In genomic region chr13:95926231-95926630, GRCh38 we compare ENCODE assay signal across 18 cellular contexts.
"Had no signal": no experiment of that assay in that cellular context is flagged by ENCODE, and none has a peak within 500 bp of the region (broad histone marks: within the 10 kb centered on the region; RNA-seq: fewer than 3 reads in every experiment).

No MANE protein-coding gene starts in this region.

- H3K27ac Mint-ChIP-seq: activated CD4-positive, alpha-beta T cell treated with anti-CD3 and anti-CD28 coated beads, Interleukin-2, amount 10 ng/mL, durations not matched to agents 24 days and 14 days; activated naive CD8-positive, alpha-beta T cell treated with anti-CD3 and anti-CD28 coated beads for 36 hours; dendritic cell treated with granulocyte-macrophage colony-stimulating factor and Interleukin-4, amounts not matched to agents 40 ng/mL and 50 ng/mL, for 4 days; effector memory CD8-positive, alpha-beta T cell; memory B cell; nephron progenitor cell; T-helper 1 cell treated with Interleukin-12 subunit alpha and Interleukin-12 subunit beta and Interleukin-4 antibody, amounts not matched to agents 30 μg/mL and 1 μg/mL, for 36 hours had no signal

- H3K36me3 ChIP-seq: prostate gland had no signal

- H3K27ac ChIP-seq: breast epithelium, epithelial cell of prostate, left ventricle myocardium inferior, prostate gland, SK-N-MC had no signal

- H3K4me1 Mint-ChIP-seq: activated CD4-positive, alpha-beta T cell treated with anti-CD3 and anti-CD28 coated beads, Interleukin-2, amount 10 ng/mL, durations not matched to agents 24 days and 14 days; activated naive CD8-positive, alpha-beta T cell treated with anti-CD3 and anti-CD28 coated beads for 36 hours; memory B cell; nephron progenitor cell had no signal

- H3K36me3 Mint-ChIP-seq: activated naive CD8-positive, alpha-beta T cell treated with anti-CD3 and anti-CD28 coated beads for 36 hours; memory B cell had no signal

- ATAC-seq: effector memory CD8-positive, alpha-beta T cell had no signal

- H3K27me3 ChIP-seq: breast epithelium had no signal

- H3K4me3 ChIP-seq: breast epithelium, left ventricle myocardium inferior, prostate gland, SK-N-MC had no signal

- H3K4me3 Mint-ChIP-seq: activated CD4-positive, alpha-beta T cell treated with anti-CD3 and anti-CD28 coated beads, Interleukin-2, amount 10 ng/mL, durations not matched to agents 24 days and 14 days; activated naive CD8-positive, alpha-beta T cell treated with anti-CD3 and anti-CD28 coated beads for 36 hours; dendritic cell treated with granulocyte-macrophage colony-stimulating factor and Interleukin-4, amounts not matched to agents 40 ng/mL and 50 ng/mL, for 4 days; effector memory CD8-positive, alpha-beta T cell; memory B cell; nephron progenitor cell; T-helper 1 cell treated with Interleukin-12 subunit alpha and Interleukin-12 subunit beta and Interleukin-4 antibody, amounts not matched to agents 30 μg/mL and 1 μg/mL, for 36 hours had no signal

- H3K27me3 Mint-ChIP-seq: activated CD4-positive, alpha-beta T cell treated with anti-CD3 and anti-CD28 coated beads, Interleukin-2, amount 10 ng/mL, durations not matched to agents 24 days and 14 days; activated naive CD8-positive, alpha-beta T cell treated with anti-CD3 and anti-CD28 coated beads for 36 hours; dendritic cell treated with granulocyte-macrophage colony-stimulating factor and Interleukin-4, amounts not matched to agents 40 ng/mL and 50 ng/mL, for 4 days; effector memory CD8-positive, alpha-beta T cell; memory B cell had no signal

- DNase-seq: activated CD4-positive, alpha-beta T cell treated with anti-CD3 and anti-CD28 coated beads, Interleukin-2, amount 10 ng/mL, durations not matched to agents 24 days and 14 days; activated gamma-delta T cell treated with Interleukin-2 at 50 U/mL for 16 hours; activated naive CD8-positive, alpha-beta T cell treated with anti-CD3 and anti-CD28 coated beads for 36 hours; cerebellar nuclear complex; effector memory CD8-positive, alpha-beta T cell; islet precursor cell; left ventricle myocardium inferior; nephron progenitor cell; occipital lobe; stimulated activated CD4-positive, alpha-beta T cell treated with anti-CD3 and anti-CD28 coated beads, Interleukin-12 subunit alpha, Interleukin-12 subunit beta, amount 100 ng/mL, for 4 hours; stimulated activated CD4-positive, alpha-beta T cell treated with anti-CD3 and anti-CD28 coated beads, Interleukin-2, amount 100 ng/mL, for 24 hours had no signal

- H3K9me3 ChIP-seq: prostate gland had no signal

- H3K4me1 ChIP-seq: breast epithelium, left ventricle myocardium inferior, prostate gland had no signal
